1 cellular context compared by ENCODE assay signal in the genomic region with DNA sequence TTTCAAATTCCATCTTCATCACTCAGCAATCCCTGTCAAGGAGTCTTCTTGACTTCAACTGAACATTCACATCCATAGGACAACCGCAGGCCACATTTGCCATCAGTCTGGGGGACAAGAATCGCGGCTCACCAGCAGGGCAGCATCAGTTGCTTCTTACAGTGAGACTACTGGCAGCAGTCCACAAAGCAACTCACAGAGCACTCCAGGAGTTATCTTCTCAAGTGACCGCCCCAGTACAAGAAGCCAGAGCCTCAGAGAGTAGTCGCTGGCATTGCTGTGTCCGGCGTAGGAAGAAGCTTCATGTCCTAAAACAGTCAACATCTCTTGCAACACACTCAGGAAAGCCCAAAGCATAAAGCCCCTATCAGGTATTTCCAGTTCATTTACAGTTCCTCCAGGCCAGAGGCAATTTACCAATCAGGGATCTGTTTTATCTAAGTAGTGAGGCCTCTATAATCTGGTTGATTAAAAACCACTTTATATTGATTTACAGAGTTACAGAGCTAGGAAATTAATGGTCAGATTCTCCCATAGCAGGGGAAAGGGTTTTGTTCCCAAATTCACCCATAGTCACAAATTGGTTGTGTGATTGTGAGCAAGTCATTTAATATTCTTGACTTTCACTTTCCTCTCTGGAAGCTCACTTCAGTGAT.
TF ChIP-seq lines count a peak whose summit lies in the region.

No MANE protein-coding gene starts in this region.

TF ChIP-seq in IMR-90, 13 proteins besides CTCF, POLR2A, EP300 and RAD21:
- TF ChIP-seq, protein P1, sequence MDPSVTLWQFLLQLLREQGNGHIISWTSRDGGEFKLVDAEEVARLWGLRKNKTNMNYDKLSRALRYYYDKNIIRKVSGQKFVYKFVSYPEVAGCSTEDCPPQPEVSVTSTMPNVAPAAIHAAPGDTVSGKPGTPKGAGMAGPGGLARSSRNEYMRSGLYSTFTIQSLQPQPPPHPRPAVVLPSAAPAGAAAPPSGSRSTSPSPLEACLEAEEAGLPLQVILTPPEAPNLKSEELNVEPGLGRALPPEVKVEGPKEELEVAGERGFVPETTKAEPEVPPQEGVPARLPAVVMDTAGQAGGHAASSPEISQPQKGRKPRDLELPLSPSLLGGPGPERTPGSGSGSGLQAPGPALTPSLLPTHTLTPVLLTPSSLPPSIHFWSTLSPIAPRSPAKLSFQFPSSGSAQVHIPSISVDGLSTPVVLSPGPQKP (IDR thresholded peaks at IDR 0.05; ENCODE audit: borderline replicate concordance, low read depth, low read length): no peak
- no peak for TF ChIP-seq CHD1 (IDR thresholded peaks at IDR 0.05; ENCODE audit: low read depth, low read length)
- TF ChIP-seq NFE2L2 (IDR thresholded peaks at IDR 0.05; ENCODE audit: low read depth, low read length): no peak
- no peak for TF ChIP-seq USF2 (IDR thresholded peaks at IDR 0.05; ENCODE audit: low read depth, low read length)
- no peak for TF ChIP-seq MAZ (IDR thresholded peaks at IDR 0.05; ENCODE audit: borderline replicate concordance, low read depth, low read length)
- TF ChIP-seq FOS (IDR thresholded peaks at IDR 0.05; ENCODE audit: low read depth, low read length): no peak
- TF ChIP-seq RCOR1 (IDR thresholded peaks at IDR 0.05; ENCODE audit: insufficient replicate concordance, low read length): no peak
- no peak for TF ChIP-seq SMC3 (IDR thresholded peaks at IDR 0.05; ENCODE audit: low read depth, low read length)
- TF ChIP-seq MXI1 (IDR thresholded peaks at IDR 0.05; ENCODE audit: borderline replicate concordance, low read depth, low read length): no peak
- no peak for TF ChIP-seq RFX5 (IDR thresholded peaks at IDR 0.05; ENCODE audit: low read depth, low read length)
- no peak for TF ChIP-seq MAFK (IDR thresholded peaks at IDR 0.05; ENCODE audit: low read depth, low read length)
- TF ChIP-seq BHLHE40 (IDR thresholded peaks at IDR 0.05; ENCODE audit: low read depth, low read length): no peak
- no peak for TF ChIP-seq CEBPB (IDR thresholded peaks at IDR 0.05; ENCODE audit: low read depth, low read length)
TF ChIP-seq in IMR-90: peak in this region for 0.
